Comparison of ENCODE assay signal across 31 cellular contexts in the genomic region with DNA sequence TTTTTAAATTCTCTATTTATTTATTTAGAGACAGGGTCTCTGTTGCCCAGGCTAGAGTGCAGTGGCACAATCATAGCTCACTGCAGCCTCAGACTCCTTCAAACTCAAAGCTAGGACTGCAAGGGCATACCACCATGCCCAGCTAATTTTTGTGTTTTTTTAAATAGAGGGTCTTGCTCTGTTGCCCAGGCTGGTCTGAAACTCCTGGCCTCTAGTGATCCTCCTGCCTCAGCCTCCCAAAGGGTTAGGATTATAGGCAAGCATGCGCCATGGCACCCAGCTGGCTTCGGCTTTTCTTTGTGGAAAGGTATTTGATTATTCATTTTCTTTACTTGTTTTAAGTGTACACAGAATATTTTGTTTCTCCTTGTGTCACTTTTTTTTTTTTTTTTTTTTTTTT.
"Had no signal": no experiment of that assay in that cellular context is flagged by ENCODE, and none has a peak within 500 bp of the region (broad histone marks: within the 10 kb centered on the region; RNA-seq: fewer than 3 reads in every experiment).

No MANE protein-coding gene starts in this region.

- FAIRE-seq: bronchial epithelial cell, TTC549 had no signal

- H3K4me3 ChIP-seq: ascending aorta, cardiac muscle cell had no signal

- H3K27ac ChIP-seq: ascending aorta, cardiac muscle cell, VCaP had no signal

- DNase-seq: activated CD4-positive, alpha-beta memory T cell treated with anti-CD3 and anti-CD28 coated beads, Interleukin-2, amount 10 ng/mL, durations not matched to agents 7 days and 5 days; activated CD4-positive, alpha-beta T cell treated with anti-CD3 and anti-CD28 coated beads for 1 hour; activated CD4-positive, alpha-beta T cell treated with anti-CD3 and anti-CD28 coated beads for 36 hours; activated CD4-positive, alpha-beta T cell treated with anti-CD3 and anti-CD28 coated beads for 48 hours; activated CD4-positive, alpha-beta T cell treated with anti-CD3 and anti-CD28 coated beads, Interleukin-2, amount 10 ng/mL, durations not matched to agents 7 days and 5 days; activated CD4-positive, alpha-beta T cell treated with anti-CD3 and anti-CD28 coated beads, Interleukin-2, amount 50 U/mL, for 48 hours; activated CD4-positive, CD25-positive, alpha-beta regulatory T cell; activated CD8-positive, alpha-beta memory T cell treated with anti-CD3 and anti-CD28 coated beads for 24 hours; activated CD8-positive, alpha-beta memory T cell treated with anti-CD3 and anti-CD28 coated beads, Interleukin-2, amount 10 ng/mL, durations not matched to agents 7 days and 5 days; activated CD8-positive, alpha-beta memory T cell treated with anti-CD3 and anti-CD28 coated beads, Interleukin-2, amount 50 U/mL, for 48 hours; activated CD8-positive, alpha-beta T cell treated with anti-CD3 and anti-CD28 coated beads, Interleukin-2, amount 10 ng/mL, durations not matched to agents 7 days and 5 days; activated gamma-delta T cell; activated naive CD4-positive, alpha-beta T cell treated with anti-CD3 and anti-CD28 coated beads, Interleukin-2, amount 10 ng/mL, durations not matched to agents 7 days and 5 days; activated naive CD4-positive, alpha-beta T cell treated with Interleukin-2 at 50 U/mL for 16 hours; activated naive CD8-positive, alpha-beta T cell treated with anti-CD3 and anti-CD28 coated beads, Interleukin-2, amount 10 ng/mL, durations not matched to agents 7 days and 5 days; activated naive CD8-positive, alpha-beta T cell treated with anti-CD3 and anti-CD28 coated beads, Interleukin-2, amount 50 U/mL, for 24 hours; activated T-cell treated with anti-CD3 and anti-CD28 coated beads, Interleukin-2, amount 50 U/mL, for 24 hours; activated T-cell treated with anti-CD3 and anti-CD28 coated beads, Interleukin-2, amount 50 U/mL, for 48 hours; amygdala; anterior cingulate cortex; caudate nucleus; cerebellar nuclear complex; T-helper 1 cell; T-helper 2 cell; T-helper 9 cell had no signal

- H3K27me3 ChIP-seq: ascending aorta, cardiac muscle cell had no signal

- ATAC-seq: activated CD4-positive, alpha-beta T cell treated with anti-CD3 and anti-CD28 coated beads for 36 hours; activated CD4-positive, CD25-positive, alpha-beta regulatory T cell treated with anti-CD3 and anti-CD28 coated beads, Interleukin-2, amount 50 U/mL, for 24 hours; activated CD8-positive, alpha-beta memory T cell treated with anti-CD3 and anti-CD28 coated beads, Interleukin-2, amount 10 ng/mL, durations not matched to agents 7 days and 5 days; activated CD8-positive, alpha-beta T cell treated with anti-CD3 and anti-CD28 coated beads, Interleukin-2, amount 10 ng/mL, durations not matched to agents 7 days and 5 days; activated naive CD8-positive, alpha-beta T cell treated with anti-CD3 and anti-CD28 coated beads, Interleukin-2, amount 50 U/mL, for 24 hours had no signal

- H3K36me3 ChIP-seq: cardiac muscle cell had no signal
